Comparison of ENCODE assay signal across 8 cellular contexts in genomic region chr13:108270442-108270841, GRCh38. TPM values are rescaled to one million over a fixed set of nuclear protein-coding genes. Genes with fewer than 3 reads are reported as not detected.
DNase-seq lines count a peak whose midpoint lies in the region; ATAC-seq and TF ChIP-seq lines count a peak whose summit lies in the region.

No MANE protein-coding gene starts in this region.

- CTCF ChIA-PET in PC-9 (lab: Charles Lee) = no interaction called here

- H3F3A ChIP-seq in neural progenitor cell (ENCODE audit: low read depth) = no peaks in the 10 kb centered on the region
- H3F3A ChIP-seq in PC-9 (ENCODE audit: insufficient read depth, low read depth) = no peaks in the 10 kb centered on the region; the same call in 1 of the 2 replicates

- H2AFZ ChIP-seq in neural progenitor cell (replicated peaks) (peak overlapping the region; percentile 64), PC-9 (no peak overlapping the region)

- H3K79me2 ChIP-seq in neural progenitor cell (ENCODE audit: low read depth) = no peaks in the 10 kb centered on the region
- no peaks in the 10 kb centered on the region for H3K79me2 ChIP-seq in PC-9 (ENCODE audit: low read depth)

- H4K20me1 ChIP-seq in neural progenitor cell (ENCODE audit: low read depth) = no peaks in the 10 kb centered on the region
- H4K20me1 ChIP-seq in PC-9 (ENCODE audit: insufficient read depth) = no peaks in the 10 kb centered on the region

- no peaks in the 10 kb centered on the region for H3K9me3 ChIP-seq in neural progenitor cell (ENCODE audit: low read depth)
- no peaks in the 10 kb centered on the region for H3K9me3 ChIP-seq in PC-9 (ENCODE audit: insufficient read depth, low read depth)

- peak overlapping the region; percentile 83 for H3K4me3 Mint-ChIP-seq in activated naive CD4-positive, alpha-beta T cell treated with anti-CD3 and anti-CD28 coated beads, Interleukin-2, amount 50 U/mL, for 24 hours
- H3K4me3 Mint-ChIP-seq in neural progenitor cell = no peak overlapping the region

- H3K4me2 ChIP-seq in neural progenitor cell (no peak overlapping the region), PC-9 (no peak overlapping the region)

- no TSS peak for BruUV-seq in PC-9 (replicated peaks; lab: Mats Ljungman, UMichigan)

- DNase-seq in activated naive CD4-positive, alpha-beta T cell treated with anti-CD3 and anti-CD28 coated beads, Interleukin-2, amount 50 U/mL, for 16 hours = no peak
- DNase-seq in astrocyte of the spinal cord (ENCODE audit: low read depth, low spot score) (no peak), neural progenitor cell (ENCODE audit: low spot score) (no peak), PC-9 (no peak)
- no peak for DNase-seq in effector CD4-positive, alpha-beta T cell
- DNase-seq in stimulated activated CD4-positive, alpha-beta T cell treated with anti-CD3 and anti-CD28 coated beads, Interleukin-12 subunit alpha, Interleukin-12 subunit beta, amount 100 ng/mL, for 4 hours = no peak

- intact Hi-C loops in PC-9 (cut with micrococcal nuclease; ENCODE audit: unreplicated experiment) = no loop called here

- POLR2A ChIA-PET in PC-9 (lab: Charles Lee; ENCODE audit: unreplicated experiment) = no interaction called here

- in situ Hi-C loops in astrocyte of the spinal cord (cut with HindIII; ENCODE audit: low sequenced_read_pairs) = no loop called here

- H3K4me3 ChIP-seq in astrocyte of the spinal cord (ENCODE audit: low read depth, low read length) (peak overlapping the region; percentile 19), neural progenitor cell (no peak overlapping the region), PC-9 (no peak overlapping the region)

- H3K27ac ChIP-seq in neural progenitor cell (no peak overlapping the region), PC-9 (no peak overlapping the region)

- H3K9me2 ChIP-seq in PC-9 (ENCODE audit: insufficient read depth) = no peaks in the 10 kb centered on the region

- no peaks in the 10 kb centered on the region for H3K9me3 Mint-ChIP-seq in activated naive CD4-positive, alpha-beta T cell treated with anti-CD3 and anti-CD28 coated beads, Interleukin-2, amount 50 U/mL, for 24 hours
- no peaks in the 10 kb centered on the region for H3K9me3 Mint-ChIP-seq in neural progenitor cell

- peak; percentile 16 for ATAC-seq in HG03378 (IDR thresholded peaks at IDR 0.05; ENCODE audit: unreplicated experiment)

- H3K36me3 ChIP-seq in neural progenitor cell = no peaks in the 10 kb centered on the region
- no peaks in the 10 kb centered on the region for H3K36me3 ChIP-seq in PC-9 (ENCODE audit: low read depth)

- H3K4me1 ChIP-seq in neural progenitor cell (no peaks in the 10 kb centered on the region), PC-9 (replicated peaks; ENCODE audit: insufficient read depth) (peaks cover 5% of the 10 kb centered on the region; the same call in 1 of the 2 replicates)

- H3K9ac ChIP-seq in neural progenitor cell = no peak overlapping the region

- H3K4me1 Mint-ChIP-seq in activated naive CD4-positive, alpha-beta T cell treated with anti-CD3 and anti-CD28 coated beads, Interleukin-2, amount 50 U/mL, for 24 hours = peaks cover 63% of the 10 kb centered on the region
- H3K4me1 Mint-ChIP-seq in neural progenitor cell = peaks cover 13% of the 10 kb centered on the region

- peak overlapping the region; percentile 96 for H3K27ac Mint-ChIP-seq in activated naive CD4-positive, alpha-beta T cell treated with anti-CD3 and anti-CD28 coated beads, Interleukin-2, amount 50 U/mL, for 24 hours
- H3K27ac Mint-ChIP-seq in neural progenitor cell = no peak overlapping the region

- H3K27me3 Mint-ChIP-seq in activated naive CD4-positive, alpha-beta T cell treated with anti-CD3 and anti-CD28 coated beads, Interleukin-2, amount 50 U/mL, for 24 hours = no peaks in the 10 kb centered on the region
- H3K27me3 Mint-ChIP-seq in neural progenitor cell (ENCODE audit: insufficient read depth, low read depth) = peaks cover 4% of the 10 kb centered on the region

- H3K36me3 Mint-ChIP-seq in activated naive CD4-positive, alpha-beta T cell treated with anti-CD3 and anti-CD28 coated beads, Interleukin-2, amount 50 U/mL, for 24 hours = no peaks in the 10 kb centered on the region
- no peaks in the 10 kb centered on the region for H3K36me3 Mint-ChIP-seq in neural progenitor cell

- no peaks in the 10 kb centered on the region for H3K27me3 ChIP-seq in neural progenitor cell
- no peaks in the 10 kb centered on the region for H3K27me3 ChIP-seq in PC-9 (ENCODE audit: insufficient read depth, low read depth)

- TF ChIP-seq CTCF in astrocyte of the spinal cord (IDR thresholded peaks at IDR 0.05; ENCODE audit: low read depth, low read length) = no peak
- TF ChIP-seq CTCF in neural progenitor cell (IDR thresholded peaks at IDR 0.05) = no peak
- TF ChIP-seq CTCF in PC-9 (conservative IDR thresholded peaks at IDR 0.05) = no peak

RNA-seq across cellular contexts. Expression of gene TNFSF13B, which starts 0.9 kb away (rescaled TPM):
- total RNA-seq in neural progenitor cell (ENCODE audit: low replicate concordance) = 0.25 and 0.45 TPM in 2 replicates
- 2.0 and 4.4 TPM in 2 replicates for total RNA-seq in PC-9 (2021)

RNA-seq across cellular contexts. Expression of gene ABHD13, which starts 52.2 kb away (rescaled TPM):
- 10.7 and 17.6 TPM in 2 replicates for total RNA-seq in neural progenitor cell (ENCODE audit: low replicate concordance)
- total RNA-seq in PC-9 (2021) = 4.0 and 5.5 TPM in 2 replicates

RNA-seq across cellular contexts. Expression of gene LIG4, which starts 55.1 kb away (rescaled TPM):
- 8.0 and 16.3 TPM in 2 replicates for total RNA-seq in neural progenitor cell (ENCODE audit: low replicate concordance)
- 7.3 and 9.1 TPM in 2 replicates for total RNA-seq in PC-9 (2021)
